26 cellular contexts compared by ENCODE assay signal in the genomic region with DNA sequence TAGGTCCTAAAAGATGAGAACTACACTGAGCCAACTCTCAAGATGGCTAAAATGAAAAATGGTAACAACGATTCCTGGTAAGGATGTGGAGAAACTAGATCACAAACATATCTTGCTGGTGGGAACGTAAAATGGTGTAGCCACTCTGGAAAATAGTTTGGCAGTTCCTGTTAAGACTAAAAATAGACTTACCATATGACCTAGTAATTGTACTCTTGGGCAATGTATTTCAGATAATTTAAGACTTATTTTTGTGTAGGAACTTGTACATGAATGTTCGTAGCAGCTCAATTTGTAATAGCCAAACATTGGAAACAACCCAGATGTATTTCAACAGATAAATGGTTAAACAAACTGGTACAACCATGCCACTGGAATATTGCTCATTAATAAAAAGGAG.
"Had no signal": no experiment of that assay in that cellular context is flagged by ENCODE, and none has a peak within 500 bp of the region (broad histone marks: within the 10 kb centered on the region; RNA-seq: fewer than 3 reads in every experiment).

No MANE protein-coding gene starts in this region.

- DNase-seq: cortex of kidney; effector memory CD8-positive, alpha-beta T cell; foreskin keratinocyte; heart left ventricle; kidney; naive thymus-derived CD4-positive, alpha-beta T cell; right lobe of liver; small intestine; stimulated activated CD4-positive, alpha-beta T cell treated with anti-CD3 and anti-CD28 coated beads, Interleukin-15, amount 100 ng/mL, for 24 hours; stimulated activated CD4-positive, alpha-beta T cell treated with anti-CD3 and anti-CD28 coated beads, Interleukin-4, amount 100 ng/mL, for 1 hour; stimulated activated CD8-positive, alpha-beta memory T cell treated with anti-CD3 and anti-CD28 coated beads, Interleukin-4, amount 100 ng/mL, for 48 hours; stimulated activated naive CD4-positive, alpha-beta T cell treated with Interleukin-2 at 50 U/mL for 16 hours; stomach; tibial artery had no signal

- H3K4me1 Mint-ChIP-seq: memory B cell; mesothelial cell of epicardium; naive thymus-derived CD4-positive, alpha-beta T cell; nephron; neural progenitor cell had no signal

- H3K4me1 ChIP-seq: foreskin keratinocyte, gastroesophageal sphincter, neural progenitor cell, parathyroid adenoma, right lobe of liver, stomach, tibial artery had no signal

- H3K4me3 Mint-ChIP-seq: effector memory CD8-positive, alpha-beta T cell; memory B cell; mesothelial cell of epicardium; naive thymus-derived CD4-positive, alpha-beta T cell; nephron; neural progenitor cell; type B pancreatic cell had no signal

- H3K4me3 ChIP-seq: gastroesophageal sphincter, heart left ventricle, hepatocyte, lung, neural progenitor cell, right lobe of liver, stomach, tibial artery had no signal

- ATAC-seq: effector memory CD8-positive, alpha-beta T cell; foreskin keratinocyte; gastroesophageal sphincter; left lobe of liver; right lobe of liver had no signal

- H3K27ac Mint-ChIP-seq: effector memory CD8-positive, alpha-beta T cell; memory B cell; mesothelial cell of epicardium; naive thymus-derived CD4-positive, alpha-beta T cell; nephron; neural progenitor cell; progenitor cell of endocrine pancreas; type B pancreatic cell had no signal

- H3K27ac ChIP-seq: foreskin keratinocyte, gastroesophageal sphincter, heart left ventricle, hepatocyte, neural progenitor cell, parathyroid adenoma, right lobe of liver, stomach, tibial artery had no signal

- H3K27me3 Mint-ChIP-seq: effector memory CD8-positive, alpha-beta T cell; memory B cell; naive thymus-derived CD4-positive, alpha-beta T cell; progenitor cell of endocrine pancreas; type B pancreatic cell had no signal

- H3K9me3 Mint-ChIP-seq: effector memory CD8-positive, alpha-beta T cell; memory B cell; nephron; type B pancreatic cell had no signal

- FAIRE-seq: endometrium, kidney, small intestine had no signal

- H3K9me3 ChIP-seq: gastroesophageal sphincter, heart left ventricle, right lobe of liver, stomach, tibial artery had no signal

- H3K27me3 ChIP-seq: foreskin keratinocyte, gastroesophageal sphincter, heart left ventricle, hepatocyte, neural progenitor cell, right lobe of liver, stomach, tibial artery had no signal
